1 cellular context compared by ENCODE assay signal in genomic region chr3:158570999-158571702, GRCh38.
TF ChIP-seq lines count a peak whose summit lies in the region.

Gene MLF1, plus strand, starts transcription at chr3:158571194. Its CDS starts 107 bp downstream, at chr3:158571301.

TF ChIP-seq in H1, 55 proteins besides CTCF, POLR2A, EP300 and RAD21 (continued from another document):
- peak in 1 of 2 experiments; percentile 63; a peak in 2 of 4 replicates for TF ChIP-seq HDAC2 (IDR thresholded peaks at IDR 0.05; ENCODE audit: borderline replicate concordance in 1 of 2, low read depth in 2 of 2, low read length in 2 of 2)
- peak; percentile 63 for TF ChIP-seq PHF8 (conservative IDR thresholded peaks at IDR 0.05; ENCODE audit: low read depth, low read length)
- no peak for TF ChIP-seq TCF12 (IDR thresholded peaks at IDR 0.05; ENCODE audit: low read depth, low read length)
- no peak; the same call in 1 of the 2 replicates for TF ChIP-seq CHD2 (IDR thresholded peaks at IDR 0.05; ENCODE audit: low read length)
- no peak for TF ChIP-seq RXRA (IDR thresholded peaks at IDR 0.05; ENCODE audit: insufficient read depth, low read depth, low read length)
- TF ChIP-seq KDM4A (IDR thresholded peaks at IDR 0.05; ENCODE audit: low read depth, low read length, severe bottlenecking): peak; percentile 92
- TF ChIP-seq SP2 (IDR thresholded peaks at IDR 0.05; ENCODE audit: low read length): no peak
- TF ChIP-seq JUND (IDR thresholded peaks at IDR 0.05; ENCODE audit: low read length): peak; percentile 59; the same call in 1 of the 2 replicates
- no peak for TF ChIP-seq BACH1 (IDR thresholded peaks at IDR 0.05; ENCODE audit: low read length)
- no peak for TF ChIP-seq CBX5 (IDR thresholded peaks at IDR 0.05; ENCODE audit: low read depth, low read length)
- no peak for TF ChIP-seq FOSL1 (IDR thresholded peaks at IDR 0.05; ENCODE audit: insufficient read depth, low read depth, low read length)
- TF ChIP-seq BCL11A (IDR thresholded peaks at IDR 0.05; ENCODE audit: low read depth in 2 of 2, low read length in 2 of 2): no peak
- peak; percentile 86 for TF ChIP-seq ASH2L (IDR thresholded peaks at IDR 0.05; ENCODE audit: low read length)
- TF ChIP-seq SAP30 (IDR thresholded peaks at IDR 0.05; ENCODE audit: insufficient read depth, insufficient replicate concordance, low read length): peak; percentile 50
- TF ChIP-seq RNF2 (IDR thresholded peaks at IDR 0.05; ENCODE audit: borderline replicate concordance, low read depth, low read length, missing control alignments, poor library complexity, severe bottlenecking): peak; percentile 39
- no peak for TF ChIP-seq CEBPB (IDR thresholded peaks at IDR 0.05; ENCODE audit: low read depth, low read length)
- TF ChIP-seq NRF1 (IDR thresholded peaks at IDR 0.05; ENCODE audit: low read depth, low read length): no peak
- peak; percentile 99 for TF ChIP-seq E2F6 (IDR thresholded peaks at IDR 0.05)
- TF ChIP-seq POU5F1 (IDR thresholded peaks at IDR 0.05; ENCODE audit: low read depth, low read length): no peak
- TF ChIP-seq CHD1 (IDR thresholded peaks at IDR 0.05; ENCODE audit: low read depth, low read length): no peak
- no peak for TF ChIP-seq SRF (IDR thresholded peaks at IDR 0.05; ENCODE audit: low read depth, low read length)
- TF ChIP-seq ZNF274 (IDR thresholded peaks at IDR 0.05; ENCODE audit: borderline replicate concordance, extremely low read depth, low read length): no peak
- TF ChIP-seq JUN (IDR thresholded peaks at IDR 0.05; ENCODE audit: low read depth, low read length): no peak
- TF ChIP-seq POLR2AphosphoS5 (IDR thresholded peaks at IDR 0.05; ENCODE audit: low read depth, low read length): peak; percentile 83; the same call in 1 of the 2 replicates
- TF ChIP-seq SP1 (IDR thresholded peaks at IDR 0.05; ENCODE audit: low read depth, low read length): peak; percentile 55
- peak; percentile 95 for TF ChIP-seq CREB1 (IDR thresholded peaks at IDR 0.05)
- TF ChIP-seq TAF1 (IDR thresholded peaks at IDR 0.05; ENCODE audit: low read depth, low read length): peak; percentile 75
- TF ChIP-seq TAF7 (optimal IDR thresholded peaks at IDR 0.05; ENCODE audit: borderline replicate concordance, low read depth, low read length): no peak
- peak; percentile 48; the same call in 1 of the 2 replicates for TF ChIP-seq GTF2F1 (IDR thresholded peaks at IDR 0.05; ENCODE audit: borderline replicate concordance, low read depth, low read length)
- no peak for TF ChIP-seq CTBP2 (IDR thresholded peaks at IDR 0.05; ENCODE audit: borderline replicate concordance, insufficient read depth, insufficient read length, low read length)
- TF ChIP-seq USF2 (IDR thresholded peaks at IDR 0.05; ENCODE audit: low read length): peak; percentile 80
- TF ChIP-seq EGR1 (IDR thresholded peaks at IDR 0.05; ENCODE audit: borderline replicate concordance, low read depth, low read length): no peak
- TF ChIP-seq SIN3A (conservative IDR thresholded peaks at IDR 0.05 in 1 of 2, IDR thresholded peaks at IDR 0.05 in 1 of 2; ENCODE audit: low read depth in 1 of 2, low read length in 2 of 2): peak in 1 of 2 experiments; percentile 49; a peak in 1 of 4 replicates
- TF ChIP-seq TEAD4 (IDR thresholded peaks at IDR 0.05; ENCODE audit: low read depth, low read length): no peak
